8 cellular contexts compared by ENCODE assay signal in the genomic region with DNA sequence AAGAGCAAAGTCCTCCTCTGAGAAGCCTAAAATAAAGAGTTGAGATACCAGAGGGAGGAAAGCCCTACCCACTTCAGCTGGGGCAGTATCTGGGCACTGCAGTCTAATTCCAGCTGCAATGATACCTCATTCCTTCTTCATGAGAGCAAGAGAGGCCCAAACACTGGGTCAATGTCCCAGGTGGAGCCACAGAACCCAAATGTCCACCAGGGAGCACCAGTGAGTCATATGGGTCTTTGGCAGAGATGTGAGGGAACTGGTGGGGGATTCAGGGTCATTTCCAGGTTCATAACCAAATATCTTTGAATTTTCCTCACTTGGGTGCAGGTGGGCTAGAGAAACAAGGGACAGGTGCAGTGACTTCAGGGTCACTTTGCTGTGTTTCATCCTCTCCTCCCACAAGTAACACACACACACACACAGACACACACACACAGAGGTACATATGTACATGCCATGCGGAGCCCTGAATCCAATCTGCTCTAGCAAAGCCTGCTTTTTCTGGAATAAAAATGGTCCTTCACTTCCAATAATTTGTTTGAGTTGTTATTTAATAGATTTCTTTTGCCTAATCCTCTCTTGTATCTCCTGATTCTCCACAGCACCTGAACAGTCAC.
DNase-seq lines count a peak whose midpoint lies in the region; ATAC-seq and TF ChIP-seq lines count a peak whose summit lies in the region.
"Had no signal": no experiment of that assay in that cellular context is flagged by ENCODE, and none has a peak within 500 bp of the region (broad histone marks: within the 10 kb centered on the region; RNA-seq: fewer than 3 reads in every experiment).

No MANE protein-coding gene starts in this region.

- DNase-seq in ELF-1 (ENCODE audit: low read depth, low spot score) (peak; percentile 72), H4 (ENCODE audit: low spot score) (peak; percentile 55), esophagus muscularis mucosa (ENCODE audit: extremely low spot score) (no peak)
- DNase-seq: naive B cell had no signal

- H3K79me2 ChIP-seq in OCI-LY3 (ENCODE audit: low read length) (no peaks in the 10 kb centered on the region), parathyroid adenoma (no peaks in the 10 kb centered on the region)

- H3K36me3 ChIP-seq in OCI-LY3 (replicated peaks; ENCODE audit: low read depth, low read length), result no peaks in the 10 kb centered on the region
- no peaks in the 10 kb centered on the region for H3K36me3 ChIP-seq in esophagus muscularis mucosa
- no peaks in the 10 kb centered on the region for H3K36me3 ChIP-seq in parathyroid adenoma (ENCODE audit: control insufficient read depth, insufficient read depth, low read length)

- no peak for ATAC-seq in GM18517 (IDR thresholded peaks at IDR 0.05; ENCODE audit: unreplicated experiment)
- ATAC-seq in HG02571 (IDR thresholded peaks at IDR 0.05; ENCODE audit: unreplicated experiment), result no peak

- no peak overlapping the region for H2AFZ ChIP-seq in OCI-LY3 (ENCODE audit: low read depth, low read length)
- H2AFZ ChIP-seq in parathyroid adenoma, result peak overlapping the region; percentile 28

- H4K20me1 ChIP-seq in OCI-LY3 (ENCODE audit: insufficient read depth, low read length), result no peaks in the 10 kb centered on the region

- no peak for TF ChIP-seq POLR2A in esophagus muscularis mucosa (IDR thresholded peaks at IDR 0.05; ENCODE audit: low read depth)

- H3K4me2 ChIP-seq in OCI-LY3 (ENCODE audit: low read length) (no peak overlapping the region), parathyroid adenoma (ENCODE audit: low read length) (no peak overlapping the region)

- H3K27me3 ChIP-seq in OCI-LY3 (ENCODE audit: low read depth, low read length) (0 out of 2 replicates have a peak, but pooled peaks cover 11% of the 10 kb centered on the region), esophagus muscularis mucosa (no peaks in the 10 kb centered on the region), parathyroid adenoma (ENCODE audit: control insufficient read depth, insufficient read depth, low read length) (no peaks in the 10 kb centered on the region)

- no peak overlapping the region for H3K9ac ChIP-seq in OCI-LY3 (ENCODE audit: low read length)
- H3K9ac ChIP-seq in parathyroid adenoma, result no peak overlapping the region

- intact Hi-C loops in esophagus muscularis mucosa (cut with DNase I), result no loop called here

- no peak for TF ChIP-seq EP300 in esophagus muscularis mucosa (IDR thresholded peaks at IDR 0.05)

- 93% methylated on average over 1 of the region's 1 CpG for WGBS in esophagus muscularis mucosa

- TF ChIP-seq CTCF in OCI-LY3 (IDR thresholded peaks at IDR 0.05; ENCODE audit: low read depth, low read length) (peak; percentile 62), esophagus muscularis mucosa (IDR thresholded peaks at IDR 0.05) (peak; percentile 16 to 47 (median 24)), parathyroid adenoma (IDR thresholded peaks at IDR 0.05) (peak; percentile 61)

- no peak overlapping the region for H3K4me3 ChIP-seq in OCI-LY3 (ENCODE audit: low read length)
- no peak overlapping the region for H3K4me3 ChIP-seq in esophagus muscularis mucosa
- H3K4me3 ChIP-seq in parathyroid adenoma (ENCODE audit: low read depth, low read length), result no peak overlapping the region

- no peaks in the 10 kb centered on the region for H3K9me3 ChIP-seq in OCI-LY3 (ENCODE audit: insufficient read depth, low read length)
- no peaks in the 10 kb centered on the region for H3K9me3 ChIP-seq in esophagus muscularis mucosa
- no peaks in the 10 kb centered on the region for H3K9me3 ChIP-seq in parathyroid adenoma (ENCODE audit: control insufficient read depth, low read length)

- no peak overlapping the region for H3K27ac ChIP-seq in OCI-LY3 (ENCODE audit: low read length)
- H3K27ac ChIP-seq in esophagus muscularis mucosa (replicated peaks in 1 of 4), result no peak overlapping the region
- no peak overlapping the region for H3K27ac ChIP-seq in parathyroid adenoma

- H3K4me1 ChIP-seq in OCI-LY3 (ENCODE audit: low read length), result peaks cover 4% of the 10 kb centered on the region; the same call in 1 of the 2 replicates
- peaks cover 4 to 16% (median 14%) of the 10 kb centered on the region in 4 donors for H3K4me1 ChIP-seq in esophagus muscularis mucosa
- peaks cover 40% of the 10 kb centered on the region for H3K4me1 ChIP-seq in parathyroid adenoma
